10 cellular contexts compared by ENCODE assay signal in the genomic region with DNA sequence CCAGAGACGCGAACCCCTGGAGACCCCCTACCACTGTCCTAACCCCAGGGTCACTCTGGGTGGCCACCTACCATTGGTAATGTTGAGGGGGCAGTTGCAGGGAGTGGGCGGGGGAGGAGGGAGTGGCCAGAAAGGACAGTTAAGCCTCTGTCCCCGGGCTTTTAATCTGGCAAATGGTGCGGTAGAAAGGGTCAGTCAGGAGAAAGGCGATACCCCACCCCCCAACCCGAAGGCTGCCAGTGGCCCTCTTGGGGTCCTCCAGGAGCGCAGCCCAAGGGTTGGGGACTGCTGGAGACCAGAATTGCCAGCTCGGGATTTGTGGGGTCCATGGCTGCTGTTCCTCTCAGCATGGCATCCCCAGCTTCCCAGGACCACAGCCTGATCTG. TPM values are rescaled to one million over a fixed set of nuclear protein-coding genes. Genes with fewer than 3 reads are reported as not detected.
DNase-seq lines count a peak whose midpoint lies in the region; ATAC-seq and TF ChIP-seq lines count a peak whose summit lies in the region.
"Had no signal": no experiment of that assay in that cellular context is flagged by ENCODE, and none has a peak within 500 bp of the region (broad histone marks: within the 10 kb centered on the region; RNA-seq: fewer than 3 reads in every experiment).

No MANE protein-coding gene starts in this region.

- H3K27me3 Mint-ChIP-seq in stimulated activated memory B cell treated with anti-CD40 and anti-IgM and Interleukin-4, amounts not matched to agents 10 μg/mL and 1 μg/mL and 100 μg/mL, for 72 hours: peaks cover 31% of the 10 kb centered on the region

- H3K4me3 ChIP-seq in HUES64 (ENCODE audit: low read length): peak overlapping the region; percentile 70
- H3K4me3 ChIP-seq in cardiac fibroblast (replicated peaks in 1 of 2; ENCODE audit: low read depth in 2 of 2, low read length in 2 of 2): peak overlapping the region; percentile 31 to 53
- H3K4me3 ChIP-seq in lung: peak overlapping the region; percentile 38

- ATAC-seq in lung (ENCODE audit: insufficient read depth, low FRiP score): no peak
- no peak for ATAC-seq in stimulated activated memory B cell treated with anti-CD40 and anti-IgM and Interleukin-4, amounts not matched to agents 10 μg/mL and 1 μg/mL and 100 μg/mL, for 72 hours
- ATAC-seq in HG02588 (IDR thresholded peaks at IDR 0.05; ENCODE audit: unreplicated experiment): no peak

- H3K36me3 ChIP-seq in HUES64 (ENCODE audit: insufficient read depth, low read length) (no peaks in the 10 kb centered on the region), lung (ENCODE audit: control insufficient read depth in 2 of 2, insufficient read depth in 2 of 2, low read length in 2 of 2) (no peaks in the 10 kb centered on the region)

- peaks cover 43% of the 10 kb centered on the region for H3K27me3 ChIP-seq in HUES64 (ENCODE audit: insufficient read depth, low read length)
- H3K27me3 ChIP-seq in lung (ENCODE audit: control insufficient read depth, insufficient read depth): no peaks in the 10 kb centered on the region

- H3K4me1 Mint-ChIP-seq in stimulated activated memory B cell treated with anti-CD40 and anti-IgM and Interleukin-4, amounts not matched to agents 10 μg/mL and 1 μg/mL and 100 μg/mL, for 72 hours: peaks cover 24% of the 10 kb centered on the region

- DNase-seq in cardiac fibroblast (ENCODE audit: low read depth in 2 of 2) (no peak), lung (ENCODE audit: low spot score) (no peak), hypothalamus (lab: John Stamatoyannopoulos, UW) (no peak), HuH-7.5 (ENCODE audit: low spot score) (no peak), NOMO-1 (lab: John Stamatoyannopoulos, UW; ENCODE audit: unreplicated experiment in 2 of 2) (no peak)
- DNase-seq: GOT3, KG1 had no signal

- no peaks in the 10 kb centered on the region for H3K36me3 Mint-ChIP-seq in stimulated activated memory B cell treated with anti-CD40 and anti-IgM and Interleukin-4, amounts not matched to agents 10 μg/mL and 1 μg/mL and 100 μg/mL, for 72 hours

- no peak overlapping the region; the same call in 1 of the 2 replicates for H3K9ac ChIP-seq in HUES64 (ENCODE audit: low read depth, low read length)

- H3K27ac Mint-ChIP-seq in stimulated activated memory B cell treated with anti-CD40 and anti-IgM and Interleukin-4, amounts not matched to agents 10 μg/mL and 1 μg/mL and 100 μg/mL, for 72 hours: peak overlapping the region; percentile 22

- 0 out of 2 replicates have a peak, but pooled peaks cover 5% of the 10 kb centered on the region for H3K4me1 ChIP-seq in HUES64 (ENCODE audit: insufficient read depth, low read length)
- peaks cover 0 to 8% of the 10 kb centered on the region in 2 donors for H3K4me1 ChIP-seq in lung (ENCODE audit: control insufficient read depth in 2 of 2, insufficient read depth in 2 of 2, low read length in 2 of 2)

- TF ChIP-seq CTCF in cardiac fibroblast (IDR thresholded peaks at IDR 0.05; ENCODE audit: low read depth, low read length) (no peak), lung (IDR thresholded peaks at IDR 0.05; ENCODE audit: control extremely low read depth, extremely low read depth) (no peak)

- no peak overlapping the region for H3K27ac ChIP-seq in HUES64 (ENCODE audit: low read depth, low read length)
- H3K27ac ChIP-seq in lung (ENCODE audit: low read depth in 1 of 2, low read length in 1 of 2): peak overlapping the region; percentile 81 to 83

- H3K9me3 ChIP-seq in HUES64 (ENCODE audit: insufficient read depth, low read depth, low read length) (no peaks in the 10 kb centered on the region), lung (ENCODE audit: control insufficient read depth in 2 of 2, insufficient read depth in 1 of 2, low read length in 1 of 2) (no peaks in the 10 kb centered on the region)

- H3K4me3 Mint-ChIP-seq in stimulated activated memory B cell treated with anti-CD40 and anti-IgM and Interleukin-4, amounts not matched to agents 10 μg/mL and 1 μg/mL and 100 μg/mL, for 72 hours: peak overlapping the region; percentile 68

- 58% methylated on average over 7 of the region's 9 CpGs for WGBS in HUES64
- WGBS in lung, 2 donors: 38 to 44% methylated on average over 9 of the region's 9 CpGs

- H3K9me3 Mint-ChIP-seq in stimulated activated memory B cell treated with anti-CD40 and anti-IgM and Interleukin-4, amounts not matched to agents 10 μg/mL and 1 μg/mL and 100 μg/mL, for 72 hours: no peaks in the 10 kb centered on the region

RNA-seq across cellular contexts. Expression of gene P2RY2, which starts 0.7 kb away (rescaled TPM):
- 0.35 TPM for polyA plus RNA-seq in HUES64 (2013, experiment 1 of 2)
- polyA plus RNA-seq in HUES64 (2013, experiment 2 of 2): 0.76 TPM
- 10 to 100 TPM in 1 of 2 donors, 1 to 10 TPM in 1; 3.8 to 13.0 TPM for total RNA-seq in lung
- polyA plus RNA-seq in lung: 1 to 10 TPM; 3.1 to 9.1 TPM

RNA-seq across cellular contexts. Expression of gene P2RY6, which starts 53.3 kb away (rescaled TPM):
- 0.25 TPM for polyA plus RNA-seq in HUES64 (2013, experiment 1 of 2)
- polyA plus RNA-seq in HUES64 (2013, experiment 2 of 2): 0.32 TPM
- 1 to 10 TPM; 3.1 to 4.2 TPM for total RNA-seq in lung
- 10 to 100 TPM in 1 of 2 donors, 1 to 10 TPM in 1; 3.0 to 13.0 TPM for polyA plus RNA-seq in lung
